8 cellular contexts compared by ENCODE assay signal in genomic region chr11:67276821-67277230, GRCh38. TPM values are rescaled to one million over a fixed set of nuclear protein-coding genes. Genes with fewer than 3 reads are reported as not detected.
DNase-seq lines count a peak whose midpoint lies in the region; ATAC-seq, FAIRE-seq and TF ChIP-seq lines count a peak whose summit lies in the region.

No MANE protein-coding gene starts in this region.

- peak overlapping the region; percentile 25 for H4K5ac ChIP-seq in H1 (ENCODE audit: insufficient read length, low read depth, low read length)

- peak overlapping the region in 1 of 4 experiments; percentile 14; a peak in 2 of 7 replicates for H3K9ac ChIP-seq in H1 (replicated peaks in 1 of 4; ENCODE audit: extremely low read depth in 1 of 4, low read depth in 3 of 4, low read length in 3 of 4)

- H3K4me1 Mint-ChIP-seq in T-helper 17 cell = peaks cover 61% of the 10 kb centered on the region

- peak overlapping the region; percentile 8 for H3K56ac ChIP-seq in H1 (replicated peaks; ENCODE audit: insufficient read length, low read depth, low read length)

- peaks cover 2 to 14% of the 10 kb centered on the region in 2 experiments for H4K20me1 ChIP-seq in H1 (replicated peaks in 1 of 2; ENCODE audit: control insufficient read depth in 1 of 2, insufficient read depth in 2 of 2, low read length in 2 of 2)

- H3K36me3 ChIP-seq in H1 (ENCODE audit: control insufficient read depth in 2 of 4, insufficient read depth in 4 of 4, low read length in 3 of 4) (peaks cover 9 to 24% (median 21%) of the 10 kb centered on the region in 4 experiments; a peak in 6 of 8 replicates), neutrophil (peaks cover 44% of the 10 kb centered on the region)

- H3K14ac ChIP-seq in H1 (ENCODE audit: insufficient read length) = no peak overlapping the region

- H2BK12ac ChIP-seq in H1 (ENCODE audit: low read depth, low read length) = peak overlapping the region; percentile 64; the same call in 1 of the 2 replicates

- peak overlapping the region; percentile 90 for H4K91ac ChIP-seq in H1 (replicated peaks; ENCODE audit: insufficient read length, low read length)

- H3K27ac ChIP-seq in H1 (ENCODE audit: low read depth, low read length) (0 out of 2 replicates have a peak overlapping the region, but pooled peaks have one; percentile 59), neutrophil (peak overlapping the region; percentile 99)

- H2BK20ac ChIP-seq in H1 (ENCODE audit: low read length) = no peak overlapping the region; the same call in 1 of the 2 replicates

- no peak for FAIRE-seq in H1 (lab: Jason Lieb, UNC)

- H2BK120ac ChIP-seq in H1 (replicated peaks; ENCODE audit: low read depth, low read length) = peak overlapping the region; percentile 72

- peak overlapping the region; percentile 86 for H2BK5ac ChIP-seq in H1 (ENCODE audit: low read depth, low read length)

- no peaks in the 10 kb centered on the region for H3K36me3 Mint-ChIP-seq in T-helper 17 cell (ENCODE audit: low read depth)

- H3K4me2 ChIP-seq in H1 (ENCODE audit: insufficient read depth in 1 of 2, low read depth in 2 of 2, low read length in 2 of 2) = peak overlapping the region; percentile 21 to 54; a peak in 2 of 4 replicates

- H3K27me3 ChIP-seq in H1 (replicated peaks in 1 of 4; ENCODE audit: control insufficient read depth in 3 of 4, extremely low read depth in 1 of 4, insufficient read depth in 3 of 4, low read length in 3 of 4) = no peaks in the 10 kb centered on the region
- H3K27me3 ChIP-seq in neutrophil = no peaks in the 10 kb centered on the region

- peak overlapping the region; percentile 90 for H3K18ac ChIP-seq in H1 (ENCODE audit: extremely low read depth, low read length)

- DNase-seq in T-helper 17 cell (no peak), H1 (ENCODE audit: low read depth in 1 of 2, low spot score in 2 of 2) (no peak), occipital lobe (lab: John Stamatoyannopoulos, UW) (no peak), DMS153 treated with DMSO at 0.1 percent for 48 hours (lab: John Stamatoyannopoulos, UW; ENCODE audit: unreplicated experiment) (no peak), mesenteric fat pad (ENCODE audit: low spot score) (no peak)

- H2AK5ac ChIP-seq in H1 (ENCODE audit: low read depth, low read length) = peak overlapping the region; percentile 54; the same call in 1 of the 2 replicates

- H3K23ac ChIP-seq in H1 (ENCODE audit: insufficient read length) = no peak overlapping the region

- ATAC-seq in HG03025 (IDR thresholded peaks at IDR 0.05; ENCODE audit: low FRiP score, unreplicated experiment) (peak; percentile 7), T-helper 17 cell (peak; percentile 7)

- H4K8ac ChIP-seq in H1 (ENCODE audit: extremely low read depth, insufficient read depth, low read length) = no peak overlapping the region

- POLR2A ChIA-PET in H1 (lab: Charles Lee; ENCODE audit: partially characterized antibody) = interaction anchor here (0.8 to 1.0 kb wide), 2 partner anchors 9 to 40 kb away, joined by 4 to 5 read pairs; no protein-coding TSS in a partner anchor

- H2AFZ ChIP-seq in H1 (ENCODE audit: low read length) = no peak overlapping the region

- peak overlapping the region; percentile 88; the same call in 1 of the 2 replicates for H2BK15ac ChIP-seq in H1 (ENCODE audit: low read length)

- no peaks in the 10 kb centered on the region for H3K27me3 Mint-ChIP-seq in T-helper 17 cell

- TF ChIP-seq RAD21 in H1 (IDR thresholded peaks at IDR 0.05 in 1 of 2, conservative IDR thresholded peaks at IDR 0.05 in 1 of 2; ENCODE audit: low read depth in 2 of 2, low read length in 2 of 2) = peak; percentile 19 to 50; a peak in 3 of 4 replicates

- peak overlapping the region; percentile 90 for H3K4ac ChIP-seq in H1 (replicated peaks; ENCODE audit: insufficient read length, low read depth, low read length)

- H3K79me1 ChIP-seq in H1 (ENCODE audit: low read depth, low read length) = peaks cover 20% of the 10 kb centered on the region

- H3K4me1 ChIP-seq in H1 (replicated peaks in 1 of 4; ENCODE audit: control insufficient read depth in 3 of 4, insufficient read depth in 4 of 4, low read length in 3 of 4) (peaks cover 0 to 28% (median 15%) of the 10 kb centered on the region in 4 experiments; a peak in 6 of 7 replicates), neutrophil (ENCODE audit: control insufficient read depth in 1 of 2, insufficient read depth in 1 of 2, low read depth in 1 of 2, low read length in 1 of 2) (peaks cover 99 to 100% of the 10 kb centered on the region in 2 experiments)

- WGBS in H1 (ENCODE audit: extremely low coverage in 1 of 2, insufficient coverage in 1 of 2, insufficient read length in 1 of 2, insufficient replicate concordance in 2 of 2, low coverage in 1 of 2, low lambda C conversion rate in 2 of 2, missing lambda C conversion rate in 1 of 2), 2 experiments = 78% methylated on average over 14 of the region's 15 CpGs; no CpG with 5 or more reads in 1 of the 2 experiments

- CTCF ChIA-PET in H1 (lab: Charles Lee; ENCODE audit: partially characterized antibody) = interaction anchor here (0.7 to 3.7 kb wide), 5 partner anchors 11 to 105 kb away, joined by 3 to 27 read pairs (median 6); partner anchors contain the start of gene ANKRD13D

- TF ChIP-seq POLR2A in H1 (IDR thresholded peaks at IDR 0.05; ENCODE audit: control extremely low read depth in 1 of 2, low read depth in 2 of 2, low read length in 2 of 2) = no peak

- H3K23me2 ChIP-seq in H1 (ENCODE audit: low read depth, low read length) = no peaks in the 10 kb centered on the region; the same call in 1 of the 2 replicates

- no peaks in the 10 kb centered on the region for H3K9me3 ChIP-seq in T-helper 17 cell (ENCODE audit: control insufficient read depth, low read length, poor library complexity, severe bottlenecking)
- H3K9me3 ChIP-seq in H1 (ENCODE audit: insufficient read depth in 2 of 2, low read depth in 1 of 2, low read length in 1 of 2) = no peaks in the 10 kb centered on the region
- H3K9me3 ChIP-seq in neutrophil = no peaks in the 10 kb centered on the region

- H3K4me3 ChIP-seq in H1 (ENCODE audit: extremely low read depth in 1 of 4, insufficient read depth in 2 of 4, low read depth in 3 of 4, low read length in 4 of 4) = 0 out of 8 replicates have a peak overlapping the region, but pooled peaks of 1 of the 4 experiments have one; percentile 20
- H3K4me3 ChIP-seq in neutrophil (ENCODE audit: low read depth in 1 of 2, low read length in 1 of 2) = peak overlapping the region; percentile 95 to 97

- H3K79me2 ChIP-seq in H1 (ENCODE audit: control insufficient read depth in 1 of 2, insufficient read depth in 2 of 2, low read length in 2 of 2) = peaks cover 0 to 37% of the 10 kb centered on the region in 2 experiments; a peak in 3 of 4 replicates

- H3K4me3 Mint-ChIP-seq in T-helper 17 cell = peak overlapping the region; percentile 89

- peak overlapping the region; percentile 97 for H3K27ac Mint-ChIP-seq in T-helper 17 cell

- TF ChIP-seq EP300 in H1 (IDR thresholded peaks at IDR 0.05; ENCODE audit: borderline replicate concordance in 1 of 2, low read depth in 2 of 2, low read length in 2 of 2) = no peak

- TF ChIP-seq CTCF in GM12872 (IDR thresholded peaks at IDR 0.05; ENCODE audit: insufficient read depth, low read depth, low read length) = peak; percentile 37; the same call in 1 of the 3 replicates
- peak in 2 of 3 experiments; percentile 29 to 52; a peak in 3 of 4 replicates for TF ChIP-seq CTCF in H1 (IDR thresholded peaks at IDR 0.05; ENCODE audit: control extremely low read depth in 1 of 3, insufficient read depth in 1 of 3, low read depth in 1 of 3, low read length in 3 of 3)
- TF ChIP-seq CTCF in neutrophil (IDR thresholded peaks at IDR 0.05) = peak; percentile 66

TF ChIP-seq in H1, 55 proteins besides CTCF, POLR2A, EP300 and RAD21 (continues in another document):
- TF ChIP-seq BCL11A (IDR thresholded peaks at IDR 0.05; ENCODE audit: low read depth in 2 of 2, low read length in 2 of 2) (no peak), YY1 (IDR thresholded peaks at IDR 0.05; ENCODE audit: low read depth, low read length) (no peak)

RNA-seq across cellular contexts. Expression of gene GRK2, which starts 10.6 kb away (rescaled TPM):
- total RNA-seq in T-helper 17 cell (100 to 1,000 TPM; 264 to 276 TPM), occipital lobe (44.9 TPM), mesenteric fat pad (60.2 TPM)
- 47.3 and 51.4 TPM in 2 replicates for total RNA-seq in H1 (2021; fragmentation: NEBNext Ultra II Directional; extraction: Animal tissue kit (Norgen Biotek cat#: 25700))
- polyA plus RNA-seq in H1 (2011; rRNA removed) = 49.7 and 67.8 TPM in 2 replicates
- 45.7 TPM for polyA plus RNA-seq in H1 (2011; cell fraction: cytosol; rRNA removed)
- polyA plus RNA-seq in H1 (2011; cell fraction: nucleus; rRNA removed) = 154 TPM
- 40.2 to 61.0 TPM (median 51.5 TPM) in 4 replicates for polyA plus RNA-seq in H1 (2012, experiment 1 of 2)
- polyA plus RNA-seq in H1 (2012, experiment 2 of 2) = 42.4 TPM
- 24.9 TPM for polyA plus RNA-seq in H1 (2013, experiment 1 of 2)
- polyA plus RNA-seq in H1 (2013, experiment 2 of 2) = 26.2 TPM
- 27.8 and 44.3 TPM in 2 replicates for polyA minus RNA-seq in H1 (2011; rRNA and poly(A)+ RNA removed)
- polyA minus RNA-seq in H1 (2011; cell fraction: cytosol; rRNA and poly(A)+ RNA removed) = 37.5 TPM
- polyA minus RNA-seq in H1 (2011; cell fraction: nucleus; rRNA and poly(A)+ RNA removed) = 57.3 TPM

RNA-seq across cellular contexts. Expression of gene ANKRD13D, which starts 12.3 kb away (rescaled TPM):
- 100 to 1,000 TPM; 174 to 220 TPM for total RNA-seq in T-helper 17 cell
- total RNA-seq in H1 (2021; fragmentation: NEBNext Ultra II Directional; extraction: Animal tissue kit (Norgen Biotek cat#: 25700)) = 24.9 and 29.2 TPM in 2 replicates
- 26.5 and 35.5 TPM in 2 replicates for polyA plus RNA-seq in H1 (2011; rRNA removed)
- 30.2 TPM for polyA plus RNA-seq in H1 (2011; cell fraction: cytosol; rRNA removed)
- polyA plus RNA-seq in H1 (2011; cell fraction: nucleus; rRNA removed) = 98.7 TPM
- 21.2 to 24.2 TPM (median 22.8 TPM) in 4 replicates for polyA plus RNA-seq in H1 (2012, experiment 1 of 2)
- polyA plus RNA-seq in H1 (2012, experiment 2 of 2) = 16.4 TPM
- 18.6 TPM for polyA plus RNA-seq in H1 (2013, experiment 1 of 2)
- polyA plus RNA-seq in H1 (2013, experiment 2 of 2) = 19.3 TPM
- 10.0 and 14.3 TPM in 2 replicates for polyA minus RNA-seq in H1 (2011; rRNA and poly(A)+ RNA removed)
- 10.9 TPM for polyA minus RNA-seq in H1 (2011; cell fraction: cytosol; rRNA and poly(A)+ RNA removed)
- 36.1 TPM for polyA minus RNA-seq in H1 (2011; cell fraction: nucleus; rRNA and poly(A)+ RNA removed)
- 49.4 TPM for total RNA-seq in occipital lobe
- 42.5 TPM for total RNA-seq in mesenteric fat pad

RNA-seq across cellular contexts. Expression of gene SSH3, which starts 26.5 kb away (rescaled TPM):
- 10 to 100 TPM; 12.8 to 17.8 TPM for total RNA-seq in T-helper 17 cell
- total RNA-seq in H1 (2021; fragmentation: NEBNext Ultra II Directional; extraction: Animal tissue kit (Norgen Biotek cat#: 25700)) = 19.8 and 23.6 TPM in 2 replicates
- polyA plus RNA-seq in H1 (2011; rRNA removed) = 16.9 and 23.6 TPM in 2 replicates
- 19.8 TPM for polyA plus RNA-seq in H1 (2011; cell fraction: cytosol; rRNA removed)
- polyA plus RNA-seq in H1 (2011; cell fraction: nucleus; rRNA removed) = 80.6 TPM
- 23.8 to 38.6 TPM (median 31.8 TPM) in 4 replicates for polyA plus RNA-seq in H1 (2012, experiment 1 of 2)
- polyA plus RNA-seq in H1 (2012, experiment 2 of 2) = 16.9 TPM
- 49.3 TPM for polyA plus RNA-seq in H1 (2013, experiment 1 of 2)
- 53.9 TPM for polyA plus RNA-seq in H1 (2013, experiment 2 of 2)
- 6.9 and 9.6 TPM in 2 replicates for polyA minus RNA-seq in H1 (2011; rRNA and poly(A)+ RNA removed)
- 12.3 TPM for polyA minus RNA-seq in H1 (2011; cell fraction: cytosol; rRNA and poly(A)+ RNA removed)
- 14.5 TPM for polyA minus RNA-seq in H1 (2011; cell fraction: nucleus; rRNA and poly(A)+ RNA removed)
- 2.0 TPM for total RNA-seq in occipital lobe
- 19.9 TPM for total RNA-seq in mesenteric fat pad
